In the genomic region with DNA sequence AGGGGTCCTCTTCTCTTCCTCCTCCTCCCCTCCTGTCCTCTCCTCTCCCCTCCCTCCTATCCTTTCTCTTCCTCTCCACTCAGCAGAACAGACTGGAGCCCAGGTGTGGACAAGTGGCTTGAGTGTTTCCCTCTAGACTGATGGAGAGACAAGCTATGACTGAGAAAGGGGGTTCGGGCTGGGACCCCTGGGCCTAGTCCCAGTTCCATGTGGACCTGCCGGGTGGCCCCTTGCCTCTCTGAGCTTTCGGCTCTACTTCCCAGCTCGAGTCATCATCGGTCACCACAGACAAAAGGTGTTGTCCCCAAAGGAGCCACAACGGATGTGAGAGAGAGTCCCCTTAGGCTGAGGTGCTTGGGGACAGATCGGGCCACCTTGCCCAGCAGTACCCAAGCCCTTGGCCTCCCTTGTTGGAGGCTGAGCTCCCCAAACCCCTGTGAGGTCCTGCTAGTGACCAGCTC, we compare ENCODE assay signal across 16 cellular contexts. TPM values are rescaled to one million over a fixed set of nuclear protein-coding genes. Genes with fewer than 3 reads are reported as not detected.
DNase-seq lines count a peak whose midpoint lies in the region; ATAC-seq and TF ChIP-seq lines count a peak whose summit lies in the region.
"Had no signal": no experiment of that assay in that cellular context is flagged by ENCODE, and none has a peak within 500 bp of the region (broad histone marks: within the 10 kb centered on the region; RNA-seq: fewer than 3 reads in every experiment).

No MANE protein-coding gene starts in this region.

- H3K9me3 ChIP-seq in HCT116 (ENCODE audit: control insufficient read depth in 1 of 2, insufficient read depth in 1 of 2, low read depth in 1 of 2, low read length in 2 of 2) (no peaks in the 10 kb centered on the region), right lobe of liver (no peaks in the 10 kb centered on the region)

- intact Hi-C loops in HCT116 (cut with micrococcal nuclease) = loop anchor here (5.0 kb wide), 2 partner anchors 119 to 151 kb away; no protein-coding TSS in a partner anchor
- intact Hi-C loops in right lobe of liver (cut with DNase I) = loop anchor here (5.0 to 10.0 kb wide), 3 partner anchors 56 to 148 kb away; no protein-coding TSS in a partner anchor

- H3K4me3 Mint-ChIP-seq in brain = no peak overlapping the region
- H3K4me3 Mint-ChIP-seq: activated naive CD8-positive, alpha-beta T cell treated with anti-CD3 and anti-CD28 coated beads, Interleukin-2, amount 10 ng/mL, durations not matched to agents 7 days and 5 days; stimulated activated effector memory CD8-positive, alpha-beta T cell treated with anti-CD3 and anti-CD28 coated beads, Interleukin-12 subunit alpha, Interleukin-12 subunit beta, amount 100 ng/mL, for 72 hours; T-helper 1 cell treated with Interleukin-12 subunit alpha and Interleukin-12 subunit beta and Interleukin-4 antibody, amounts not matched to agents 30 μg/mL and 1 μg/mL, for 36 hours had no signal

- H4K20me1 ChIP-seq in HCT116 (ENCODE audit: insufficient read depth) = no peaks in the 10 kb centered on the region

- H3K9me3 Mint-ChIP-seq in brain = peaks cover 0 to 8% (median 0%) of the 10 kb centered on the region in 5 experiments
- H3K9me3 Mint-ChIP-seq: activated naive CD8-positive, alpha-beta T cell treated with anti-CD3 and anti-CD28 coated beads, Interleukin-2, amount 10 ng/mL, durations not matched to agents 7 days and 5 days; neural progenitor cell; stimulated activated effector memory CD8-positive, alpha-beta T cell treated with anti-CD3 and anti-CD28 coated beads, Interleukin-12 subunit alpha, Interleukin-12 subunit beta, amount 100 ng/mL, for 72 hours; T-helper 1 cell treated with Interleukin-12 subunit alpha and Interleukin-12 subunit beta and Interleukin-4 antibody, amounts not matched to agents 30 μg/mL and 1 μg/mL, for 36 hours had no signal

- H3K36me3 Mint-ChIP-seq in brain = no peaks in the 10 kb centered on the region
- H3K36me3 Mint-ChIP-seq: activated naive CD8-positive, alpha-beta T cell treated with anti-CD3 and anti-CD28 coated beads, Interleukin-2, amount 10 ng/mL, durations not matched to agents 7 days and 5 days; neural progenitor cell; stimulated activated effector memory CD8-positive, alpha-beta T cell treated with anti-CD3 and anti-CD28 coated beads, Interleukin-12 subunit alpha, Interleukin-12 subunit beta, amount 100 ng/mL, for 72 hours had no signal

- CTCF ChIA-PET in HCT116 (lab: Charles Lee) = no interaction called here

- no peak for TF ChIP-seq RAD21 in HCT116 (IDR thresholded peaks at IDR 0.05; ENCODE audit: low read depth)

- BruUV-seq in HCT116 (replicated peaks; lab: Mats Ljungman, UMichigan) = no TSS peak

- H3K9ac ChIP-seq in HCT116 (ENCODE audit: low read length) = 0 out of 2 replicates have a peak overlapping the region, but pooled peaks have one; percentile 93
- H3K9ac ChIP-seq: neural progenitor cell had no signal

- H3K36me3 ChIP-seq in HCT116 (ENCODE audit: control insufficient read depth in 1 of 2, insufficient read depth in 2 of 2, low read length in 2 of 2) (no peaks in the 10 kb centered on the region), right lobe of liver (no peaks in the 10 kb centered on the region)
- H3K36me3 ChIP-seq: neural progenitor cell had no signal

- TF ChIP-seq CTCF in HCT116 (IDR thresholded peaks at IDR 0.05 in 2 of 3, conservative IDR thresholded peaks at IDR 0.05 in 1 of 3; ENCODE audit: borderline replicate concordance in 1 of 3, insufficient read depth in 1 of 3, low read depth in 2 of 3, low read length in 2 of 3) (no peak), brain (conservative IDR thresholded peaks at IDR 0.05) (no peak), right lobe of liver (IDR thresholded peaks at IDR 0.05) (no peak)

- H3K27me3 ChIP-seq in HCT116 (ENCODE audit: insufficient read depth, low read length) (no peaks in the 10 kb centered on the region), right lobe of liver (no peaks in the 10 kb centered on the region)
- H3K27me3 ChIP-seq: neural progenitor cell had no signal

- no peak overlapping the region; the same call in 1 of the 2 replicates for H3K4me2 ChIP-seq in HCT116 (ENCODE audit: low read length)
- H3K4me2 ChIP-seq: neural progenitor cell had no signal

- ATAC-seq in HCT116 (no peak), right lobe of liver (no peak), GM18909 (IDR thresholded peaks at IDR 0.05; ENCODE audit: poor library complexity, unreplicated experiment) (no peak)
- ATAC-seq: stimulated activated effector memory CD8-positive, alpha-beta T cell treated with anti-CD3 and anti-CD28 coated beads, Interleukin-12 subunit alpha, Interleukin-12 subunit beta, amount 100 ng/mL, for 72 hours had no signal

- H3K27ac ChIP-seq in HCT116 (ENCODE audit: low read depth, low read length) = no peak overlapping the region
- H3K27ac ChIP-seq in right lobe of liver = peak overlapping the region; percentile 99
- H3K27ac ChIP-seq in temporal lobe (ENCODE audit: low read depth, low read length) = peak overlapping the region; percentile 84
- H3K27ac ChIP-seq: neural progenitor cell had no signal

- POLR2A ChIA-PET in HCT116 (lab: Charles Lee) = interaction anchor here (1.4 kb wide), 1 partner anchor 54 kb away, joined by 3 read pairs; no protein-coding TSS in a partner anchor

- peaks cover 10% of the 10 kb centered on the region for H3K79me2 ChIP-seq in HCT116 (ENCODE audit: insufficient read depth, low read length)

- no peak for DNase-seq in HCT116 (ENCODE audit: low read depth, low spot score)
- peak in 2 of 3 donors; percentile 52 for DNase-seq in right lobe of liver
- DNase-seq in NCI-H526 treated with DMSO at 0.1 percent for 48 hours (lab: John Stamatoyannopoulos, UW) = no peak
- DNase-seq in NCI-H526 (lab: John Stamatoyannopoulos, UW) = no peak
- DNase-seq in putamen (ENCODE audit: low spot score) = no peak
- DNase-seq: activated CD4-positive, alpha-beta T cell treated with anti-CD3 and anti-CD28 coated beads for 48 hours; activated naive CD8-positive, alpha-beta T cell treated with anti-CD3 and anti-CD28 coated beads, Interleukin-2, amount 10 ng/mL, durations not matched to agents 7 days and 5 days; activated T-cell treated with anti-CD3 and anti-CD28 coated beads for 4 hours; NCI-H1105; NCI-H82 had no signal

- 63% methylated on average over 4 of the region's 7 CpGs for WGBS in right lobe of liver (ENCODE audit: insufficient coverage, low coverage, low lambda C conversion rate, missing lambda C conversion rate)

- TF ChIP-seq POLR2A in HCT116 (IDR thresholded peaks at IDR 0.05; ENCODE audit: borderline replicate concordance, extremely low read depth, insufficient read depth, insufficient read length) = no peak
- no peak for TF ChIP-seq POLR2A in right lobe of liver (IDR thresholded peaks at IDR 0.05)

- H3K4me3 ChIP-seq in HCT116 (replicated peaks in 1 of 2; ENCODE audit: low read depth in 1 of 2, low read length in 2 of 2) (no peak overlapping the region), right lobe of liver (no peak overlapping the region)
- H3K4me3 ChIP-seq: neural progenitor cell had no signal

- peaks cover 18% of the 10 kb centered on the region for H3K27me3 Mint-ChIP-seq in brain

- RAD21 ChIA-PET in HCT116 (lab: Charles Lee; ENCODE audit: low non-redundant PET in 1 of 2, low total read pairs in 2 of 2, uncharacterized antibody in 2 of 2, unreplicated experiment in 2 of 2) = no interaction called here

- H2AFZ ChIP-seq in HCT116 (ENCODE audit: low read depth, low read length, poor library complexity, severe bottlenecking) = no peak overlapping the region
- H2AFZ ChIP-seq: neural progenitor cell had no signal

- peak overlapping the region in 4 of 5 experiments; percentile 62 to 95 (median 80) for H3K27ac Mint-ChIP-seq in brain
- H3K27ac Mint-ChIP-seq: activated naive CD8-positive, alpha-beta T cell treated with anti-CD3 and anti-CD28 coated beads, Interleukin-2, amount 10 ng/mL, durations not matched to agents 7 days and 5 days; T-helper 1 cell treated with Interleukin-12 subunit alpha and Interleukin-12 subunit beta and Interleukin-4 antibody, amounts not matched to agents 30 μg/mL and 1 μg/mL, for 36 hours had no signal

- H3K4me1 ChIP-seq in HCT116 (ENCODE audit: control insufficient read depth in 1 of 2, insufficient read depth in 2 of 2, low read length in 2 of 2) (peaks cover 22 to 35% of the 10 kb centered on the region in 2 experiments), right lobe of liver (peaks cover 0 to 59% (median 23%) of the 10 kb centered on the region in 4 donors)

- no peaks in the 10 kb centered on the region for H3K9me2 ChIP-seq in HCT116 (ENCODE audit: insufficient read depth)

- peaks cover 76% of the 10 kb centered on the region for H3K4me1 Mint-ChIP-seq in brain

TF ChIP-seq in HCT116, 20 proteins besides CTCF, POLR2A, EP300 and RAD21 (continues in another document):
- TF ChIP-seq EZH2phosphoT487 (IDR thresholded peaks at IDR 0.05; ENCODE audit: borderline replicate concordance) (no peak), ZFX (IDR thresholded peaks at IDR 0.05) (no peak), ELF1 (IDR thresholded peaks at IDR 0.05; ENCODE audit: borderline replicate concordance, low read depth) (no peak), EZH2 (IDR thresholded peaks at IDR 0.05) (no peak), SP1 (IDR thresholded peaks at IDR 0.05; ENCODE audit: low read depth) (no peak), CEBPB (IDR thresholded peaks at IDR 0.05; ENCODE audit: low read depth) (no peak), YY1 (IDR thresholded peaks at IDR 0.05; ENCODE audit: extremely low read depth, insufficient replicate concordance, low read depth, low read length) (no peak), JUND (IDR thresholded peaks at IDR 0.05) (no peak), CBX3 (IDR thresholded peaks at IDR 0.05; ENCODE audit: low read depth) (no peak), ZNF274 (IDR thresholded peaks at IDR 0.05; ENCODE audit: low read depth, low read length) (no peak), ATF3 (IDR thresholded peaks at IDR 0.05) (no peak), TCF7L2 (IDR thresholded peaks at IDR 0.05; ENCODE audit: borderline replicate concordance, extremely low read depth, insufficient read depth, insufficient read length) (no peak)
- TF ChIP-seq, protein P1, sequence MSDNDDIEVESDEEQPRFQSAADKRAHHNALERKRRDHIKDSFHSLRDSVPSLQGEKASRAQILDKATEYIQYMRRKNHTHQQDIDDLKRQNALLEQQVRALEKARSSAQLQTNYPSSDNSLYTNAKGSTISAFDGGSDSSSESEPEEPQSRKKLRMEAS (IDR thresholded peaks at IDR 0.05) = no peak

RNA-seq across cellular contexts. Expression of gene RXRA, which starts 3.4 kb away (rescaled TPM):
- total RNA-seq in HCT116 (2021; ENCODE audit: unreplicated experiment) (43.9 TPM), right lobe of liver (100 to 1,000 TPM; 105 to 165 (median 131) TPM), temporal lobe (5.4 TPM)
- polyA plus RNA-seq in HCT116 (2012) = 39.0 and 47.7 TPM in 2 replicates
- polyA plus RNA-seq in brain (ENCODE audit: insufficient read depth, low read depth, low replicate concordance) = 29.9 TPM

Comparison
In these comparisons a context has a peak if more than half of its experiments do, and no peak if none do; other contexts are left out.
1. DNase-seq: peak in right lobe of liver (2 of 3); none in HCT116 (single experiment), NCI-H526 treated with DMSO at 0.1 percent for 48 hours (single experiment), NCI-H526 (0 of 2) and putamen (single experiment).